1 cellular context compared by ENCODE assay signal in genomic region chr4:42786350-42787070, GRCh38.
A peak's percentile ranks its signal among the peaks of the same experiment; 100 is the strongest.
TF ChIP-seq lines count a peak whose summit lies in the region.

No MANE protein-coding gene starts in this region.

TF ChIP-seq in H1, 55 proteins besides CTCF, POLR2A, EP300 and RAD21:
- TF ChIP-seq NANOG (IDR thresholded peaks at IDR 0.05; ENCODE audit: insufficient read depth, low read depth, low read length, poor library complexity, severe bottlenecking) (peak; percentile 67), CTBP2 (IDR thresholded peaks at IDR 0.05; ENCODE audit: borderline replicate concordance, insufficient read depth, insufficient read length, low read length) (peak; percentile 38), ASH2L (IDR thresholded peaks at IDR 0.05; ENCODE audit: low read length) (no peak), BRCA1 (IDR thresholded peaks at IDR 0.05; ENCODE audit: low read depth, low read length) (no peak)
